2 cellular contexts compared by ENCODE assay signal in genomic region chr17:82366749-82367148, GRCh38.
TF ChIP-seq lines count a peak whose summit lies in the region.

No MANE protein-coding gene starts in this region.

TF ChIP-seq in HCT116, 20 proteins besides CTCF, POLR2A, EP300 and RAD21:
- TF ChIP-seq EZH2 (IDR thresholded peaks at IDR 0.05) (no peak), SRF (IDR thresholded peaks at IDR 0.05; ENCODE audit: low read depth) (no peak), ZFX (IDR thresholded peaks at IDR 0.05) (no peak), CBX3 (IDR thresholded peaks at IDR 0.05; ENCODE audit: low read depth) (no peak), POLR2AphosphoS5 (IDR thresholded peaks at IDR 0.05; ENCODE audit: low read depth, low read length) (no peak)

TF ChIP-seq in GM23338, 12 proteins besides CTCF, POLR2A, EP300 and RAD21:
- TF ChIP-seq POLR2AphosphoS5 (IDR thresholded peaks at IDR 0.05; ENCODE audit: low read depth) (no peak), EZH2phosphoT487 (IDR thresholded peaks at IDR 0.05; ENCODE audit: unreplicated experiment) (no peak), NANOG (IDR thresholded peaks at IDR 0.05; ENCODE audit: borderline replicate concordance) (no peak), ZNF114 (CRISPR knock-in tag; IDR thresholded peaks at IDR 0.05) (no peak), ZNF331 (CRISPR knock-in tag; IDR thresholded peaks at IDR 0.05; ENCODE audit: low read depth) (no peak), REST (IDR thresholded peaks at IDR 0.05; ENCODE audit: unreplicated experiment) (no peak), EZH2 (IDR thresholded peaks at IDR 0.05; ENCODE audit: low read depth, unreplicated experiment) (no peak), STAT1 (IDR thresholded peaks at IDR 0.05; ENCODE audit: unreplicated experiment) (no peak)
TF ChIP-seq in GM23338: peak in this region for 0.
